In the genomic region with DNA sequence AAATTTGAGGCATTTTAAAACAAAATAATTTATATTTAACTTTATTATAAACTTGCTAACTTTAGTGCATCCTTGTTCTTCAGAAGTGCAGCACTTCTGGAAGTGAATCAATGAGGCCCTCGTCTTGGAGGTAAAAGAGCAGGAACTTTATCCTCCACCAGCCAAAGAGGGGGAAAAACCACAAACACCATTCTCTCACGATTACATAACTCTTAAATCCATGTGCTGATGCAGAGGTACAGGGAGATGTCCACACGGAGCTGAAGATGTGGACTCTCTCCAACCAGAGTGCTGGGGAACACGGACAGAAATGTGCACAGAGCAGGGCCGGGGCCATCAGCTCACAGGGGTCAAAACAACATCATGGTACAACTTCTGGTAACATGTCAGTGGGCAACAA, we compare ENCODE assay signal across 23 cellular contexts.
"Had no signal": no experiment of that assay in that cellular context is flagged by ENCODE, and none has a peak within 500 bp of the region (broad histone marks: within the 10 kb centered on the region; RNA-seq: fewer than 3 reads in every experiment).

No MANE protein-coding gene starts in this region.

- H3K4me1 Mint-ChIP-seq: activated B cell treated with CpG ODN at 0.5 μM for 24 hours; activated CD4-positive, alpha-beta T cell treated with anti-CD3 and anti-CD28 coated beads for 36 hours; activated CD8-positive, alpha-beta memory T cell treated with anti-CD3 and anti-CD28 coated beads, Interleukin-2, amount 10 ng/mL, durations not matched to agents 7 days and 5 days; activated naive CD4-positive, alpha-beta T cell treated with anti-CD3 and anti-CD28 coated beads, Interleukin-2, amount 10 ng/mL, durations not matched to agents 7 days and 5 days; stimulated activated memory B cell treated with anti-CD40 and anti-IgM and Interleukin-4, amounts not matched to agents 10 μg/mL and 1 μg/mL and 100 μg/mL, for 72 hours had no signal

- H3K9me3 Mint-ChIP-seq: activated B cell treated with CpG ODN at 0.5 μM for 24 hours; activated CD8-positive, alpha-beta T cell treated with anti-CD3 and anti-CD28 coated beads for 36 hours; activated naive CD4-positive, alpha-beta T cell treated with anti-CD3 and anti-CD28 coated beads, Interleukin-2, amount 10 ng/mL, durations not matched to agents 7 days and 5 days; natural killer cell treated with Interleukin-12 subunit alpha and Interleukin-12 subunit beta and Interleukin-15 and Interleukin-18, amount 100 ng/mL, for 72 hours; stimulated activated memory B cell treated with anti-CD40 and anti-IgM and Interleukin-4, amounts not matched to agents 10 μg/mL and 1 μg/mL and 100 μg/mL, for 72 hours had no signal

- H3K27ac ChIP-seq: ascending aorta, coronary artery, esophagus squamous epithelium, gastroesophageal sphincter, ovary, skin epidermis, thoracic aorta, upper lobe of right lung had no signal

- H3K4me1 ChIP-seq: ascending aorta, esophagus squamous epithelium, gastroesophageal sphincter, upper lobe of right lung had no signal

- H3K27me3 ChIP-seq: ascending aorta, esophagus squamous epithelium, gastroesophageal sphincter, ovary, upper lobe of right lung had no signal

- H3K9me3 ChIP-seq: ascending aorta, esophagus squamous epithelium, gastroesophageal sphincter, ovary, thoracic aorta, upper lobe of right lung had no signal

- H3K27ac Mint-ChIP-seq: activated B cell treated with CpG ODN at 0.5 μM for 24 hours; activated CD4-positive, alpha-beta T cell treated with anti-CD3 and anti-CD28 coated beads for 36 hours; activated CD8-positive, alpha-beta memory T cell treated with anti-CD3 and anti-CD28 coated beads, Interleukin-2, amount 10 ng/mL, durations not matched to agents 7 days and 5 days; activated CD8-positive, alpha-beta T cell treated with anti-CD3 and anti-CD28 coated beads for 36 hours; activated naive CD4-positive, alpha-beta T cell treated with anti-CD3 and anti-CD28 coated beads, Interleukin-2, amount 10 ng/mL, durations not matched to agents 7 days and 5 days; natural killer cell treated with Interleukin-12 subunit alpha and Interleukin-12 subunit beta and Interleukin-15 and Interleukin-18, amount 100 ng/mL, for 72 hours; stimulated activated memory B cell treated with anti-CD40 and anti-IgM and Interleukin-4, amounts not matched to agents 10 μg/mL and 1 μg/mL and 100 μg/mL, for 72 hours had no signal

- ATAC-seq: activated CD4-positive, alpha-beta T cell treated with anti-CD3 and anti-CD28 coated beads for 36 hours; activated CD8-positive, alpha-beta memory T cell treated with anti-CD3 and anti-CD28 coated beads, Interleukin-2, amount 10 ng/mL, durations not matched to agents 7 days and 5 days; activated CD8-positive, alpha-beta T cell treated with anti-CD3 and anti-CD28 coated beads for 36 hours; gastroesophageal sphincter; left ventricle myocardium superior; natural killer cell treated with Interleukin-12 subunit alpha and Interleukin-12 subunit beta and Interleukin-15 and Interleukin-18, amount 100 ng/mL, for 72 hours; right cardiac atrium; stimulated activated memory B cell treated with anti-CD40 and anti-IgM and Interleukin-4, amounts not matched to agents 10 μg/mL and 1 μg/mL and 100 μg/mL, for 72 hours; upper lobe of right lung had no signal

- H3K4me3 ChIP-seq: ascending aorta, coronary artery, esophagus squamous epithelium, gastroesophageal sphincter, ovary, skin epidermis, thoracic aorta, upper lobe of right lung had no signal

- H3K36me3 ChIP-seq: ovary had no signal

- H3K4me3 Mint-ChIP-seq: activated B cell treated with CpG ODN at 0.5 μM for 24 hours; activated CD4-positive, alpha-beta T cell treated with anti-CD3 and anti-CD28 coated beads for 36 hours; activated CD8-positive, alpha-beta memory T cell treated with anti-CD3 and anti-CD28 coated beads, Interleukin-2, amount 10 ng/mL, durations not matched to agents 7 days and 5 days; activated CD8-positive, alpha-beta T cell treated with anti-CD3 and anti-CD28 coated beads for 36 hours; activated naive CD4-positive, alpha-beta T cell treated with anti-CD3 and anti-CD28 coated beads, Interleukin-2, amount 10 ng/mL, durations not matched to agents 7 days and 5 days; natural killer cell treated with Interleukin-12 subunit alpha and Interleukin-12 subunit beta and Interleukin-15 and Interleukin-18, amount 100 ng/mL, for 72 hours; stimulated activated memory B cell treated with anti-CD40 and anti-IgM and Interleukin-4, amounts not matched to agents 10 μg/mL and 1 μg/mL and 100 μg/mL, for 72 hours had no signal

- H3K27me3 Mint-ChIP-seq: activated B cell treated with CpG ODN at 0.5 μM for 24 hours; activated CD4-positive, alpha-beta T cell treated with anti-CD3 and anti-CD28 coated beads for 36 hours; activated CD8-positive, alpha-beta memory T cell treated with anti-CD3 and anti-CD28 coated beads, Interleukin-2, amount 10 ng/mL, durations not matched to agents 7 days and 5 days; activated CD8-positive, alpha-beta T cell treated with anti-CD3 and anti-CD28 coated beads for 36 hours; activated naive CD4-positive, alpha-beta T cell treated with anti-CD3 and anti-CD28 coated beads, Interleukin-2, amount 10 ng/mL, durations not matched to agents 7 days and 5 days; natural killer cell treated with Interleukin-12 subunit alpha and Interleukin-12 subunit beta and Interleukin-15 and Interleukin-18, amount 100 ng/mL, for 72 hours; stimulated activated memory B cell treated with anti-CD40 and anti-IgM and Interleukin-4, amounts not matched to agents 10 μg/mL and 1 μg/mL and 100 μg/mL, for 72 hours had no signal

- DNase-seq: activated B cell treated with CpG ODN at 0.5 μM for 24 hours; activated CD4-positive, alpha-beta T cell treated with anti-CD3 and anti-CD28 coated beads for 36 hours; activated CD8-positive, alpha-beta memory T cell treated with anti-CD3 and anti-CD28 coated beads, Interleukin-2, amount 10 ng/mL, durations not matched to agents 7 days and 5 days; activated CD8-positive, alpha-beta T cell treated with anti-CD3 and anti-CD28 coated beads for 36 hours; activated effector memory CD4-positive, alpha-beta T cell treated with anti-CD3 and anti-CD28 coated beads, Interleukin-2, amount 50 U/mL, for 16 hours; activated naive CD4-positive, alpha-beta T cell treated with anti-CD3 and anti-CD28 coated beads, Interleukin-2, amount 10 ng/mL, durations not matched to agents 7 days and 5 days; activated T-cell treated with anti-CD3 and anti-CD28 coated beads for 4 hours; esophagus squamous epithelium; hypothalamus; left ventricle myocardium superior; midbrain; ovary; right cardiac atrium; stimulated activated CD4-positive, alpha-beta T cell treated with anti-CD3 and anti-CD28 coated beads, Interleukin-2, amount 100 ng/mL, for 24 hours; T-helper 9 cell; upper lobe of right lung had no signal
